In genomic region chrX:25968920-25969319, GRCh38 we compare ENCODE assay signal across 8 cellular contexts.
DNase-seq lines count a peak whose midpoint lies in the region; ATAC-seq, FAIRE-seq and TF ChIP-seq lines count a peak whose summit lies in the region.

No MANE protein-coding gene starts in this region.

- H3K9me3 Mint-ChIP-seq in activated naive CD4-positive, alpha-beta T cell treated with anti-CD3 and anti-CD28 coated beads for 36 hours = no peaks in the 10 kb centered on the region
- peaks cover 48% of the 10 kb centered on the region for H3K9me3 Mint-ChIP-seq in progenitor cell of endocrine pancreas (ENCODE audit: low read depth)

- BruUV-seq in K562 (replicated peaks; lab: Mats Ljungman, UMichigan) = no TSS peak

- no peak for TF ChIP-seq EP300 in K562 (IDR thresholded peaks at IDR 0.05; ENCODE audit: low read length)

- no peak overlapping the region for H3K4me3 Mint-ChIP-seq in activated naive CD4-positive, alpha-beta T cell treated with anti-CD3 and anti-CD28 coated beads for 36 hours
- H3K4me3 Mint-ChIP-seq in progenitor cell of endocrine pancreas (ENCODE audit: low read depth) = no peak overlapping the region

- H3K36me3 ChIP-seq in K562 (ENCODE audit: control insufficient read depth, insufficient read depth, low read length) (no peaks in the 10 kb centered on the region), gastrocnemius medialis (no peaks in the 10 kb centered on the region)

- H4K20me1 ChIP-seq in K562 (replicated peaks; ENCODE audit: control insufficient read depth, insufficient read depth, low read length) = no peaks in the 10 kb centered on the region

- in situ Hi-C loops in K562 (cut with MboI) (no loop called here), gastrocnemius medialis (cut with MboI; ENCODE audit: low sequenced_read_pairs in 4 of 4) (no loop called here)

- no peaks in the 10 kb centered on the region for H3K27me3 Mint-ChIP-seq in activated naive CD4-positive, alpha-beta T cell treated with anti-CD3 and anti-CD28 coated beads for 36 hours (ENCODE audit: low read depth)
- no peaks in the 10 kb centered on the region for H3K27me3 Mint-ChIP-seq in progenitor cell of endocrine pancreas

- H3K9me3 ChIP-seq in K562 (replicated peaks; ENCODE audit: control insufficient read depth, insufficient read depth, low read depth, low read length) (no peaks in the 10 kb centered on the region), gastrocnemius medialis (no peaks in the 10 kb centered on the region)

- H3K36me3 Mint-ChIP-seq in activated naive CD4-positive, alpha-beta T cell treated with anti-CD3 and anti-CD28 coated beads for 36 hours (ENCODE audit: low read depth) = no peaks in the 10 kb centered on the region
- H3K36me3 Mint-ChIP-seq in progenitor cell of endocrine pancreas (ENCODE audit: insufficient read depth) = peaks cover 1% of the 10 kb centered on the region

- H3K9ac ChIP-seq in K562 (ENCODE audit: insufficient read depth in 1 of 2, low read depth in 2 of 2, low read length in 2 of 2) = no peak overlapping the region

- whole genome bisulfite sequencing in K562 (ENCODE audit: insufficient coverage, low coverage, missing lambda C conversion rate) = 0% methylated on average over 11 of the region's 12 CpGs

- H3K27ac ChIP-seq in K562 (ENCODE audit: extremely low read depth, low read depth, low read length) = no peak overlapping the region
- H3K27ac ChIP-seq in gastrocnemius medialis = no peak overlapping the region

- POLR2A ChIA-PET in K562 (lab: Yijun Ruan, JAX) = no interaction called here

- CTCF ChIA-PET in activated naive CD4-positive, alpha-beta T cell treated with anti-CD3 and anti-CD28 coated beads for 36 hours (lab: Charles Lee) = no interaction called here
- CTCF ChIA-PET in K562 (lab: Yijun Ruan, JAX; ENCODE audit: low intra/inter-chr PET ratio) = no interaction called here

- H3K4me1 ChIP-seq in K562 (replicated peaks in 1 of 2; ENCODE audit: control insufficient read depth in 2 of 2, insufficient read depth in 2 of 2, low read length in 2 of 2) (no peaks in the 10 kb centered on the region), gastrocnemius medialis (no peaks in the 10 kb centered on the region)

- no peak for FAIRE-seq in K562 (lab: Jason Lieb, UNC)
- no peak for FAIRE-seq in RCC 7860 (lab: Jason Lieb, UNC)

- peak in 1 of 2 experiments; percentile 28; a peak in 1 of 4 replicates for TF ChIP-seq RAD21 in K562 (CRISPR knock-in tag; conservative IDR thresholded peaks at IDR 0.05 in 1 of 2, IDR thresholded peaks at IDR 0.05 in 1 of 2)

- no peak overlapping the region for H2AFZ ChIP-seq in K562 (ENCODE audit: low read depth, low read length)

- TF ChIP-seq POLR2A in K562 (conservative IDR thresholded peaks at IDR 0.05) (no peak), gastrocnemius medialis (IDR thresholded peaks at IDR 0.05) (no peak)

- H3K4me1 Mint-ChIP-seq in activated naive CD4-positive, alpha-beta T cell treated with anti-CD3 and anti-CD28 coated beads for 36 hours (ENCODE audit: low read depth) = no peaks in the 10 kb centered on the region
- no peaks in the 10 kb centered on the region for H3K4me1 Mint-ChIP-seq in progenitor cell of endocrine pancreas (ENCODE audit: low read depth)

- ATAC-seq in K562 = no peak
- no peak for ATAC-seq in HG02763 (IDR thresholded peaks at IDR 0.05; ENCODE audit: unreplicated experiment)
- no peak for ATAC-seq in gastrocnemius medialis

- peak; percentile 6 for DNase-seq in activated naive CD4-positive, alpha-beta T cell treated with anti-CD3 and anti-CD28 coated beads for 36 hours
- DNase-seq in activated naive CD4-positive, alpha-beta T cell treated with anti-CD3 and anti-CD28 coated beads, Interleukin-2, amount 50 U/mL, for 16 hours = no peak
- DNase-seq in NAMALWA (ENCODE audit: low spot score) = peak; percentile 38
- peak; percentile 4 to 18 (median 9) for DNase-seq in K562 (ENCODE audit: extremely low read depth in 1 of 4, low spot score in 3 of 4)
- DNase-seq in progenitor cell of endocrine pancreas (ENCODE audit: low spot score, unreplicated experiment) = no peak
- DNase-seq in gastrocnemius medialis = no peak
- no peak for DNase-seq in RCC 7860 (ENCODE audit: low spot score)

- H3K27ac Mint-ChIP-seq in activated naive CD4-positive, alpha-beta T cell treated with anti-CD3 and anti-CD28 coated beads for 36 hours = no peak overlapping the region
- H3K27ac Mint-ChIP-seq in progenitor cell of endocrine pancreas = no peak overlapping the region

- H3K4me3 ChIP-seq in K562 = no peak overlapping the region
- H3K4me3 ChIP-seq in gastrocnemius medialis = no peak overlapping the region

- H3K9me1 ChIP-seq in K562 (ENCODE audit: control insufficient read depth, insufficient read depth, low read length) = no peaks in the 10 kb centered on the region

- TF ChIP-seq CTCF in K562 (IDR thresholded peaks at IDR 0.05 in 2 of 3, conservative IDR thresholded peaks at IDR 0.05 in 1 of 3; ENCODE audit: insufficient read depth in 2 of 3, low read depth in 1 of 3, low read length in 3 of 3) = peak; percentile 16 to 33 (median 25); a peak in 2 of 6 replicates
- TF ChIP-seq CTCF in progenitor cell of endocrine pancreas (IDR thresholded peaks at IDR 0.05; ENCODE audit: unreplicated experiment) = peak; percentile 49
- no peak for TF ChIP-seq CTCF in gastrocnemius medialis (IDR thresholded peaks at IDR 0.05 in 4 of 5, conservative IDR thresholded peaks at IDR 0.05 in 1 of 5)

- H3K27me3 ChIP-seq in K562 (ENCODE audit: control insufficient read depth in 2 of 2, insufficient read depth in 2 of 2, low read length in 2 of 2) (no peaks in the 10 kb centered on the region), gastrocnemius medialis (no peaks in the 10 kb centered on the region)

- H3K79me2 ChIP-seq in K562 (ENCODE audit: control insufficient read depth, insufficient read depth, low read length) = no peaks in the 10 kb centered on the region

- no peak overlapping the region for H3K4me2 ChIP-seq in K562 (ENCODE audit: insufficient read depth, low read length)

- intact Hi-C loops in activated naive CD4-positive, alpha-beta T cell treated with anti-CD3 and anti-CD28 coated beads for 36 hours (cut with micrococcal nuclease) = no loop called here
- intact Hi-C loops in K562 (cut with micrococcal nuclease) = no loop called here
- intact Hi-C loops in gastrocnemius medialis (cut with DNase I; ENCODE audit: low total_unique reads) = no loop called here

TF ChIP-seq in K562, 482 proteins besides CTCF, POLR2A, EP300 and RAD21:
- TF ChIP-seq PRDM10 (IDR thresholded peaks at IDR 0.05; ENCODE audit: partially characterized antibody) (peak; percentile 49), BRD4 (IDR thresholded peaks at IDR 0.05) (no peak)

Comparison
In these comparisons a context has a peak if more than half of its experiments do, and no peak if none do; other contexts are left out.
1. DNase-seq: peak in activated naive CD4-positive, alpha-beta T cell treated with anti-CD3 and anti-CD28 coated beads for 36 hours (single experiment), NAMALWA (single experiment) and K562 (4 of 4); none in activated naive CD4-positive, alpha-beta T cell treated with anti-CD3 and anti-CD28 coated beads, Interleukin-2, amount 50 U/mL, for 16 hours (single experiment), progenitor cell of endocrine pancreas (single experiment), gastrocnemius medialis (0 of 2) and RCC 7860 (single experiment).
2. CTCF ChIP-seq: peak in K562 (3 of 3) and progenitor cell of endocrine pancreas (single experiment); none in gastrocnemius medialis (0 of 5).